In genomic region chr15:58440181-58440910, GRCh38 we compare ENCODE assay signal across 11 cellular contexts. TPM values are rescaled to one million over a fixed set of nuclear protein-coding genes. Genes with fewer than 3 reads are reported as not detected.
DNase-seq lines count a peak whose midpoint lies in the region; ATAC-seq and TF ChIP-seq lines count a peak whose summit lies in the region.
"Had no signal": no experiment of that assay in that cellular context is flagged by ENCODE, and none has a peak within 500 bp of the region (broad histone marks: within the 10 kb centered on the region; RNA-seq: fewer than 3 reads in every experiment).

No MANE protein-coding gene starts in this region.

- no peak for DNase-seq in Right ventricle myocardium inferior (ENCODE audit: missing footprints)
- DNase-seq in cardiac septum (ENCODE audit: low spot score) = no peak
- peak; percentile 62 for DNase-seq in coronary artery (ENCODE audit: low spot score)
- DNase-seq in lung (ENCODE audit: low spot score) = peak; percentile 54
- DNase-seq in OCI-M2 (lab: John Stamatoyannopoulos, UW; ENCODE audit: unreplicated experiment) = no peak
- DNase-seq in NCI-H187 (lab: John Stamatoyannopoulos, UW) = no peak
- no peak for DNase-seq in ureter (ENCODE audit: low spot score)
- DNase-seq: CD8-positive, alpha-beta memory T cell; H9 had no signal

- peak overlapping the region; percentile 15 to 50 for H3K27ac ChIP-seq in coronary artery
- H3K27ac ChIP-seq in lung (ENCODE audit: low read depth in 1 of 2, low read length in 1 of 2) = peak overlapping the region; percentile 83 to 85
- H3K27ac ChIP-seq: parathyroid adenoma had no signal

- no peaks in the 10 kb centered on the region for H3K36me3 ChIP-seq in lung (ENCODE audit: control insufficient read depth in 2 of 2, insufficient read depth in 2 of 2, low read length in 2 of 2)

- H3K4me1 ChIP-seq in lung (ENCODE audit: control insufficient read depth in 2 of 2, insufficient read depth in 2 of 2, low read length in 2 of 2) = peaks cover 3 to 19% of the 10 kb centered on the region in 2 donors
- H3K4me1 ChIP-seq: parathyroid adenoma had no signal

- 58 to 85% methylated on average over 7 of the region's 7 CpGs for WGBS in lung, 2 donors

- ATAC-seq in Right ventricle myocardium inferior = peak; percentile 85
- peak; percentile 80 for ATAC-seq in lung (ENCODE audit: insufficient read depth, low FRiP score)
- ATAC-seq in GM18520 (IDR thresholded peaks at IDR 0.05; ENCODE audit: unreplicated experiment) = no peak

- H3K27me3 ChIP-seq in lung (ENCODE audit: control insufficient read depth, insufficient read depth) = no peaks in the 10 kb centered on the region

- no peak for TF ChIP-seq CTCF in coronary artery (IDR thresholded peaks at IDR 0.05)
- no peak for TF ChIP-seq CTCF in lung (IDR thresholded peaks at IDR 0.05; ENCODE audit: control extremely low read depth, extremely low read depth)

- no peaks in the 10 kb centered on the region for H3K9me3 ChIP-seq in lung (ENCODE audit: control insufficient read depth in 2 of 2, insufficient read depth in 1 of 2, low read length in 1 of 2)

- H3K4me3 ChIP-seq in coronary artery (peak overlapping the region; percentile 15), lung (no peak overlapping the region)

- intact Hi-C loops in Right ventricle myocardium inferior (cut with DNase I) = loop anchor here (2.0 to 5.0 kb wide), 4 partner anchors 47 to 307 kb away; partner anchors contain the start of gene ADAM10
- intact Hi-C loops in cardiac septum (cut with DNase I) = loop anchor here (5.0 kb wide), 3 partner anchors 47 to 108 kb away; no protein-coding TSS in a partner anchor

RNA-seq across cellular contexts. Expression of gene LIPC, which starts 8.6 kb away (rescaled TPM):
- total RNA-seq in Right ventricle myocardium inferior = 0.70 TPM
- total RNA-seq in cardiac septum = 0.62 TPM
- total RNA-seq in lung = under 1 TPM; 0.55 to 0.57 TPM
- polyA plus RNA-seq in lung = under 1 TPM; 0.20 to 0.24 TPM
- total RNA-seq in ureter = 10.5 TPM
- total RNA-seq: H9 had no signal

Comparison
In these comparisons a context has a peak if more than half of its experiments do, and no peak if none do; other contexts are left out.
1. DNase-seq: peak in coronary artery (single experiment) and lung (single experiment); none in Right ventricle myocardium inferior (single experiment), cardiac septum (single experiment), OCI-M2 (single experiment), NCI-H187 (0 of 2) and ureter (single experiment).